ENCODE assay signal across 19 cellular contexts in genomic region chr15:36609793-36610192, GRCh38. TPM values are rescaled to one million over a fixed set of nuclear protein-coding genes. Genes with fewer than 3 reads are reported as not detected.
DNase-seq lines count a peak whose midpoint lies in the region; ATAC-seq and TF ChIP-seq lines count a peak whose summit lies in the region.
"Had no signal": no experiment of that assay in that cellular context is flagged by ENCODE, and none has a peak within 500 bp of the region (broad histone marks: within the 10 kb centered on the region; RNA-seq: fewer than 3 reads in every experiment).

No MANE protein-coding gene starts in this region.

- peaks cover 8% of the 10 kb centered on the region for H3F3A ChIP-seq in smooth muscle cell (ENCODE audit: low read depth)

- H3K36me3 ChIP-seq in cardiac muscle cell, result no peaks in the 10 kb centered on the region
- no peaks in the 10 kb centered on the region for H3K36me3 ChIP-seq in smooth muscle cell (ENCODE audit: low read depth)
- H3K36me3 ChIP-seq: SJSA1 had no signal

- H3K79me2 ChIP-seq in smooth muscle cell (ENCODE audit: low read depth), result peaks cover 59% of the 10 kb centered on the region

- H3K9me3 ChIP-seq in cardiac muscle cell (ENCODE audit: low read depth) (no peaks in the 10 kb centered on the region), right cardiac atrium (ENCODE audit: control insufficient read depth, low read length) (no peaks in the 10 kb centered on the region), smooth muscle cell (replicated peaks; ENCODE audit: low read depth) (no peaks in the 10 kb centered on the region)
- H3K9me3 ChIP-seq: SJSA1 had no signal

- H3K4me2 ChIP-seq in smooth muscle cell, result peak overlapping the region; percentile 4
- H3K4me2 ChIP-seq: PC-9 had no signal

- H3K27ac ChIP-seq in cardiac muscle cell (peak overlapping the region; percentile 55), right cardiac atrium (ENCODE audit: low read length) (no peak overlapping the region), smooth muscle cell (ENCODE audit: low read depth) (peak overlapping the region; percentile 93)
- H3K27ac ChIP-seq: C4-2B, PC-9, RWPE1, SJSA1 had no signal

- ATAC-seq in right cardiac atrium (no peak), HG03354 (IDR thresholded peaks at IDR 0.05; ENCODE audit: poor library complexity, severe bottlenecking, unreplicated experiment) (peak; percentile 54)

- DNase-seq in cardiac muscle cell (ENCODE audit: low read depth in 1 of 2, low spot score in 1 of 2) (no peak), right cardiac atrium (no peak), NCI-H82 treated with DMSO at 0.1 percent for 48 hours (lab: John Stamatoyannopoulos, UW; ENCODE audit: unreplicated experiment) (peak; percentile 12), smooth muscle cell (lab: John Stamatoyannopoulos, UW; ENCODE audit: unreplicated experiment) (no peak), HCEC 1CT (no peak)
- DNase-seq in activated CD4-positive, alpha-beta T cell treated with anti-CD3 and anti-CD28 coated beads for 48 hours, result no peak
- DNase-seq: DMS79, H9, KG1, NCI-H1092, NCI-H1436, NCI-H2029, NCI-H2227 treated with DMSO at 0.1 percent for 48 hours, NCI-H510A, PC-9 had no signal

- no peak for TF ChIP-seq CTCF in cardiac muscle cell (IDR thresholded peaks at IDR 0.05; ENCODE audit: low read depth, low read length)
- no peak for TF ChIP-seq CTCF in smooth muscle cell (IDR thresholded peaks at IDR 0.05; ENCODE audit: borderline replicate concordance, insufficient read depth, poor library complexity, severe bottlenecking)

- 66% methylated on average over 1 of the region's 1 CpG for WGBS in right cardiac atrium
- 71% methylated on average over 1 of the region's 1 CpG for WGBS in smooth muscle cell (ENCODE audit: low lambda C conversion rate)

- H2AFZ ChIP-seq in smooth muscle cell (ENCODE audit: low read depth), result no peak overlapping the region
- H2AFZ ChIP-seq: PC-9 had no signal

- intact Hi-C loops in right cardiac atrium (cut with DNase I), result no loop called here

- H3K4me1 ChIP-seq in cardiac muscle cell (ENCODE audit: low read depth), result peaks cover 70% of the 10 kb centered on the region
- no peaks in the 10 kb centered on the region for H3K4me1 ChIP-seq in right cardiac atrium (ENCODE audit: control insufficient read depth, insufficient read depth, low read length)
- peaks cover 18% of the 10 kb centered on the region for H3K4me1 ChIP-seq in smooth muscle cell (ENCODE audit: low read depth)

- H4K20me1 ChIP-seq in smooth muscle cell (ENCODE audit: low read depth), result no peaks in the 10 kb centered on the region

- H3K27me3 ChIP-seq in cardiac muscle cell (no peaks in the 10 kb centered on the region), right cardiac atrium (ENCODE audit: control insufficient read depth, insufficient read depth) (no peaks in the 10 kb centered on the region), smooth muscle cell (ENCODE audit: low read depth) (no peaks in the 10 kb centered on the region)
- H3K27me3 ChIP-seq: SJSA1 had no signal

- no peak overlapping the region for H3K9ac ChIP-seq in smooth muscle cell (ENCODE audit: low read depth)

- H3K4me3 ChIP-seq in cardiac muscle cell (no peak overlapping the region), right cardiac atrium (ENCODE audit: low read length) (no peak overlapping the region), smooth muscle cell (no peak overlapping the region)
- H3K4me3 ChIP-seq: PC-9, SJSA1 had no signal

RNA-seq across cellular contexts. Expression of gene CDIN1, which starts 30.4 kb away (rescaled TPM):
- total RNA-seq in cardiac muscle cell (47.5 and 77.3 TPM in 2 replicates), right cardiac atrium (10 to 100 TPM; 11.6 to 15.3 (median 12.0) TPM), smooth muscle cell (21.0 and 24.8 TPM in 2 replicates)
- polyA plus RNA-seq in cardiac muscle cell (71.5 and 154 TPM in 2 replicates), right cardiac atrium (6.2 TPM), smooth muscle cell (14.3 and 17.5 TPM in 2 replicates)
